Comparison of ENCODE assay signal across 9 cellular contexts in the genomic region with DNA sequence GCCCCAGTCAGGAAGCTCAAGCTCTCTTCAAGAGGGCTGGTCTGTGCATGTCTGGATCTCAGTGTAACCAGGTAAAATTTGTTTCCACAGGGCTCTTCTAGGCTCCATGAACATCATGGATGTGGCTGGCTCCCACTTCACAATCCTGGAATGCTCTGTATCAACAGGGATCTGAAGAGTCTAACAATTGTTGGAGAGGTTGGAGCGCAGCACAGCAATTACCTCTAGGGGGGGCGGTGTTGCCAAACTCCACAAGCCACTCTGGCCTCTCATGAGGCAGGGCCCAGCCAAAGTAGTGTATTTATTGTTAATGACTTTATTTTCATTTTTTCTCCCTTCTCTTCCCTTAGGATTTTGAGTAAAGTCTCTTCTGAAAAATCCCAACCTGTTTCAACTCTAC. TPM values are rescaled to one million over a fixed set of nuclear protein-coding genes. Genes with fewer than 3 reads are reported as not detected.
DNase-seq lines count a peak whose midpoint lies in the region; ATAC-seq and TF ChIP-seq lines count a peak whose summit lies in the region.
"Had no signal": no experiment of that assay in that cellular context is flagged by ENCODE, and none has a peak within 500 bp of the region (broad histone marks: within the 10 kb centered on the region; RNA-seq: fewer than 3 reads in every experiment).

No MANE protein-coding gene starts in this region.

- H3K9me3 ChIP-seq in lower lobe of right lung, result no peaks in the 10 kb centered on the region

- no peak overlapping the region for H3K4me3 ChIP-seq in lower lobe of right lung

- peak; percentile 87 to 88 for ATAC-seq in lower lobe of right lung
- no peak for ATAC-seq in GM19455 (IDR thresholded peaks at IDR 0.05; ENCODE audit: unreplicated experiment)
- ATAC-seq in HG02973 (IDR thresholded peaks at IDR 0.05; ENCODE audit: unreplicated experiment), result no peak

- TF ChIP-seq CTCF in lower lobe of right lung (IDR thresholded peaks at IDR 0.05), result peak; percentile 37

- POLR2A ChIA-PET in activated CD4-positive, alpha-beta memory T cell treated with anti-CD3 and anti-CD28 coated beads, Interleukin-2, amount 10 ng/mL, durations not matched to agents 7 days and 5 days (lab: Charles Lee), result no interaction called here

- H3K27me3 ChIP-seq in lower lobe of right lung (ENCODE audit: low read depth), result no peaks in the 10 kb centered on the region

- no peak overlapping the region for H3K27ac Mint-ChIP-seq in activated CD4-positive, alpha-beta memory T cell treated with anti-CD3 and anti-CD28 coated beads, Interleukin-2, amount 10 ng/mL, durations not matched to agents 7 days and 5 days
- H3K27ac Mint-ChIP-seq: activated B cell treated with CpG ODN at 0.5 μM for 24 hours had no signal

- H3K36me3 Mint-ChIP-seq in activated CD4-positive, alpha-beta memory T cell treated with anti-CD3 and anti-CD28 coated beads, Interleukin-2, amount 10 ng/mL, durations not matched to agents 7 days and 5 days (ENCODE audit: low read depth), result no peaks in the 10 kb centered on the region

- H3K36me3 ChIP-seq in lower lobe of right lung, result no peaks in the 10 kb centered on the region

- DNase-seq in NCI-H748 (lab: John Stamatoyannopoulos, UW; ENCODE audit: unreplicated experiment) (peak; percentile 16), NCI-H748 treated with DMSO at 0.1 percent for 48 hours (lab: John Stamatoyannopoulos, UW) (no peak), LoVo (ENCODE audit: low spot score) (peak; percentile 8), lower lobe of right lung (peak; percentile 65), NCI-H1436 treated with DMSO at 0.1 percent for 48 hours (lab: John Stamatoyannopoulos, UW) (no peak)
- peak; percentile 24 for DNase-seq in activated CD4-positive, alpha-beta memory T cell treated with anti-CD3 and anti-CD28 coated beads, Interleukin-2, amount 10 ng/mL, durations not matched to agents 7 days and 5 days
- DNase-seq: activated B cell treated with CpG ODN at 0.5 μM for 24 hours had no signal

- peaks cover 7% of the 10 kb centered on the region for H3K4me1 Mint-ChIP-seq in activated CD4-positive, alpha-beta memory T cell treated with anti-CD3 and anti-CD28 coated beads, Interleukin-2, amount 10 ng/mL, durations not matched to agents 7 days and 5 days

- peaks cover 12% of the 10 kb centered on the region for H3K4me1 ChIP-seq in lower lobe of right lung

- no peak overlapping the region for H3K27ac ChIP-seq in lower lobe of right lung

- no peaks in the 10 kb centered on the region for H3K9me3 Mint-ChIP-seq in activated CD4-positive, alpha-beta memory T cell treated with anti-CD3 and anti-CD28 coated beads, Interleukin-2, amount 10 ng/mL, durations not matched to agents 7 days and 5 days
- H3K9me3 Mint-ChIP-seq: activated B cell treated with CpG ODN at 0.5 μM for 24 hours had no signal

- no peak overlapping the region for H3K4me3 Mint-ChIP-seq in activated CD4-positive, alpha-beta memory T cell treated with anti-CD3 and anti-CD28 coated beads, Interleukin-2, amount 10 ng/mL, durations not matched to agents 7 days and 5 days
- H3K4me3 Mint-ChIP-seq: activated B cell treated with CpG ODN at 0.5 μM for 24 hours had no signal

- peaks cover 5% of the 10 kb centered on the region for H3K27me3 Mint-ChIP-seq in activated CD4-positive, alpha-beta memory T cell treated with anti-CD3 and anti-CD28 coated beads, Interleukin-2, amount 10 ng/mL, durations not matched to agents 7 days and 5 days

- intact Hi-C loops in lower lobe of right lung (cut with DNase I), result no loop called here

- CTCF ChIA-PET in activated CD4-positive, alpha-beta memory T cell treated with anti-CD3 and anti-CD28 coated beads, Interleukin-2, amount 10 ng/mL, durations not matched to agents 7 days and 5 days (lab: Charles Lee), result interaction anchor here (1.9 kb wide), 1 partner anchor 98 kb away, joined by 4 read pairs; no protein-coding TSS in a partner anchor

RNA-seq across cellular contexts. Expression of gene EIF2B5, which starts 6.1 kb away (rescaled TPM):
- total RNA-seq in activated CD4-positive, alpha-beta memory T cell treated with anti-CD3 and anti-CD28 coated beads, Interleukin-2, amount 10 ng/mL, durations not matched to agents 7 days and 5 days, result 10 to 100 TPM; 45.9 to 47.8 TPM
- total RNA-seq in lower lobe of right lung, result 41.9 TPM

RNA-seq across cellular contexts. Expression of gene DVL3, which starts 26.2 kb away (rescaled TPM):
- total RNA-seq in activated CD4-positive, alpha-beta memory T cell treated with anti-CD3 and anti-CD28 coated beads, Interleukin-2, amount 10 ng/mL, durations not matched to agents 7 days and 5 days, result 10 to 100 TPM; 33.2 to 40.7 TPM
- total RNA-seq in lower lobe of right lung, result 55.1 TPM

RNA-seq across cellular contexts. Expression of gene HTR3E, which starts 32.1 kb away (rescaled TPM):
- total RNA-seq in activated CD4-positive, alpha-beta memory T cell treated with anti-CD3 and anti-CD28 coated beads, Interleukin-2, amount 10 ng/mL, durations not matched to agents 7 days and 5 days, result not detected
- total RNA-seq in lower lobe of right lung, result not detected
- total RNA-seq: activated B cell treated with CpG ODN at 0.5 μM for 24 hours had no signal

RNA-seq across cellular contexts. Expression of gene AP2M1, which starts 45.6 kb away (rescaled TPM):
- total RNA-seq in activated CD4-positive, alpha-beta memory T cell treated with anti-CD3 and anti-CD28 coated beads, Interleukin-2, amount 10 ng/mL, durations not matched to agents 7 days and 5 days, result 100 to 1,000 TPM; 206 to 218 TPM
- total RNA-seq in lower lobe of right lung, result 241 TPM

RNA-seq across cellular contexts. Expression of gene ABCF3, which starts 57.0 kb away (rescaled TPM):
- 10 to 100 TPM; 53.7 to 60.1 TPM for total RNA-seq in activated CD4-positive, alpha-beta memory T cell treated with anti-CD3 and anti-CD28 coated beads, Interleukin-2, amount 10 ng/mL, durations not matched to agents 7 days and 5 days
- 60.7 TPM for total RNA-seq in lower lobe of right lung

Comparison
In these comparisons a context has a peak if more than half of its experiments do, and no peak if none do; other contexts are left out.
1. DNase-seq: peak in NCI-H748 (single experiment), LoVo (single experiment), activated CD4-positive, alpha-beta memory T cell treated with anti-CD3 and anti-CD28 coated beads, Interleukin-2, amount 10 ng/mL, durations not matched to agents 7 days and 5 days (single experiment) and lower lobe of right lung (single experiment); none in NCI-H748 treated with DMSO at 0.1 percent for 48 hours (single experiment) and NCI-H1436 treated with DMSO at 0.1 percent for 48 hours (single experiment).
2. ATAC-seq: peak in lower lobe of right lung (2 of 2); none in GM19455 (single experiment) and HG02973 (single experiment).